In genomic region chr12:3420693-3421092, GRCh38 we compare ENCODE assay signal across 27 cellular contexts.
"Had no signal": no experiment of that assay in that cellular context is flagged by ENCODE, and none has a peak within 500 bp of the region (broad histone marks: within the 10 kb centered on the region; RNA-seq: fewer than 3 reads in every experiment).

No MANE protein-coding gene starts in this region.

- H3K4me1 ChIP-seq: stomach, thyroid gland, upper lobe of left lung had no signal

- H3K9me3 ChIP-seq: neutrophil, ovary, thyroid gland, upper lobe of left lung had no signal

- FAIRE-seq: colon, keratinocyte had no signal

- H3K4me1 Mint-ChIP-seq: central memory CD8-positive, alpha-beta T cell; stimulated activated naive B cell treated with anti-CD40 and anti-IgM and Interleukin-4, amounts not matched to agents 10 μg/mL and 1 μg/mL and 100 μg/mL, for 72 hours; T-cell had no signal

- H3K4me2 ChIP-seq: smooth muscle cell had no signal

- H3K27me3 ChIP-seq: ovary, thyroid gland, upper lobe of left lung had no signal

- H3K27ac Mint-ChIP-seq: activated naive CD8-positive, alpha-beta T cell; nephron; progenitor cell of endocrine pancreas; stimulated activated naive B cell treated with anti-CD40 and anti-IgM and Interleukin-4, amounts not matched to agents 10 μg/mL and 1 μg/mL and 100 μg/mL, for 72 hours; T-cell had no signal

- H3K36me3 Mint-ChIP-seq: activated naive CD8-positive, alpha-beta T cell; stimulated activated naive B cell treated with anti-CD40 and anti-IgM and Interleukin-4, amounts not matched to agents 10 μg/mL and 1 μg/mL and 100 μg/mL, for 72 hours; T-cell had no signal

- H3K9me3 Mint-ChIP-seq: central memory CD8-positive, alpha-beta T cell; nephron; T-cell had no signal

- ATAC-seq: heart left ventricle; left cardiac atrium; sciatic nerve; stimulated activated naive B cell treated with anti-CD40 and anti-IgM and Interleukin-4, amounts not matched to agents 10 μg/mL and 1 μg/mL and 100 μg/mL, for 72 hours; T-cell had no signal

- H3K27ac ChIP-seq: heart left ventricle, neutrophil, ovary, stomach, thyroid gland, upper lobe of left lung had no signal

- DNase-seq: activated CD4-positive, alpha-beta T cell treated with anti-CD3 and anti-CD28 coated beads for 4 hours; activated CD4-positive, alpha-beta T cell treated with anti-CD3 and anti-CD28 coated beads, Interleukin-2, amount 50 U/mL, for 4 hours; activated CD8-positive, alpha-beta memory T cell treated with anti-CD3 and anti-CD28 coated beads for 24 hours; activated effector memory CD4-positive, alpha-beta T cell treated with Interleukin-2 at 50 U/mL for 16 hours; activated naive CD4-positive, alpha-beta T cell treated with Interleukin-2 at 50 U/mL for 16 hours; dermis blood vessel endothelial cell; effector memory CD4-positive, alpha-beta T cell; heart left ventricle; left cardiac atrium; mammary epithelial cell; ovary; stimulated activated CD4-positive, alpha-beta T cell treated with anti-CD3 and anti-CD28 coated beads, Interleukin-15, amount 100 ng/mL, for 24 hours; stimulated activated CD4-positive, alpha-beta T cell treated with anti-CD3 and anti-CD28 coated beads, Interleukin-2, amount 100 ng/mL, for 24 hours; stimulated activated naive B cell treated with anti-CD40 and anti-IgM and Interleukin-4, amounts not matched to agents 10 μg/mL and 1 μg/mL and 100 μg/mL, for 72 hours; stomach; T-cell; upper lobe of left lung had no signal

- H3K4me3 Mint-ChIP-seq: activated naive CD8-positive, alpha-beta T cell; central memory CD8-positive, alpha-beta T cell; nephron; stimulated activated naive B cell treated with anti-CD40 and anti-IgM and Interleukin-4, amounts not matched to agents 10 μg/mL and 1 μg/mL and 100 μg/mL, for 72 hours; T-cell had no signal
